In the genomic region with DNA sequence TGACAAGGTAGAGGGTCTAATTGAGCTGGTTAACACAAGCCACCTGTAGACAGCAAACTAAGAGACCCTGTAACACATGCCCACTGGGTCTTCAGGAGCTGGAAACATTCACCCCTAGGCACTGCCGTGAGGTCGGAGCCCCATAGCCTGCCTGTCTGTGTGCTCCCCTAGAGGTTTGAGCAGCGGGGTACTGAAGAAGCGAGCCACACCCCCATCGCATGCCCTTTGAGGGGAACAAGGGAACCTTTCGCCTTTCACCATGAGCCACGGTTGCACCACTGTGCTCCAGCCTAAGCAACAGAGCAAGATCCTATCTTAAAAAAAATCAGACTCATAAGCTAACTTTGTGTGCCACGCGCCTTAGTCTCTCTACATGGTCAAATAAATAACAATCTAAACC, we compare ENCODE assay signal across 30 cellular contexts.
"Had no signal": no experiment of that assay in that cellular context is flagged by ENCODE, and none has a peak within 500 bp of the region (broad histone marks: within the 10 kb centered on the region; RNA-seq: fewer than 3 reads in every experiment).

No MANE protein-coding gene starts in this region.

- H3K36me3 ChIP-seq: neural progenitor cell, neutrophil, pancreas, prostate gland, right atrium auricular region, right lobe of liver, sigmoid colon, suprapubic skin, tibial artery, transverse colon, upper lobe of right lung, uterus had no signal

- H3K4me2 ChIP-seq: neural progenitor cell had no signal

- H3K9me3 ChIP-seq: neutrophil, pancreas, prostate gland, right atrium auricular region, right lobe of liver, sigmoid colon, suprapubic skin, testis, tibial artery, transverse colon, upper lobe of right lung, uterus had no signal

- H3K4me3 Mint-ChIP-seq: naive thymus-derived CD4-positive, alpha-beta T cell; natural killer cell; nephron; neural progenitor cell; stimulated activated memory B cell treated with anti-CD40 and anti-IgM and Interleukin-4, amounts not matched to agents 10 μg/mL and 1 μg/mL and 100 μg/mL, for 72 hours; stimulated activated naive CD8-positive, alpha-beta T cell treated with anti-CD3 and anti-CD28 coated beads, Interleukin-15, amount 100 ng/mL, for 72 hours; type B pancreatic cell had no signal

- H3K27ac Mint-ChIP-seq: naive thymus-derived CD4-positive, alpha-beta T cell; natural killer cell; nephron; neural progenitor cell; stimulated activated memory B cell treated with anti-CD40 and anti-IgM and Interleukin-4, amounts not matched to agents 10 μg/mL and 1 μg/mL and 100 μg/mL, for 72 hours; stimulated activated naive CD8-positive, alpha-beta T cell treated with anti-CD3 and anti-CD28 coated beads, Interleukin-15, amount 100 ng/mL, for 72 hours; type B pancreatic cell had no signal

- H2AFZ ChIP-seq: neural progenitor cell had no signal

- H3K9me3 Mint-ChIP-seq: naive thymus-derived CD4-positive, alpha-beta T cell; natural killer cell; nephron; neural progenitor cell; stimulated activated memory B cell treated with anti-CD40 and anti-IgM and Interleukin-4, amounts not matched to agents 10 μg/mL and 1 μg/mL and 100 μg/mL, for 72 hours; stimulated activated naive CD8-positive, alpha-beta T cell treated with anti-CD3 and anti-CD28 coated beads, Interleukin-15, amount 100 ng/mL, for 72 hours; type B pancreatic cell had no signal

- H3K27ac ChIP-seq: neural progenitor cell, neutrophil, pancreas, prostate gland, right atrium auricular region, right lobe of liver, sigmoid colon, suprapubic skin, testis, tibial artery, transverse colon, upper lobe of right lung, uterus had no signal

- H3K27me3 ChIP-seq: neural progenitor cell, neutrophil, pancreas, right atrium auricular region, right lobe of liver, sigmoid colon, suprapubic skin, testis, tibial artery, transverse colon, upper lobe of right lung, uterus had no signal

- H3K4me3 ChIP-seq: neural progenitor cell, pancreas, prostate gland, right atrium auricular region, right lobe of liver, sigmoid colon, suprapubic skin, testis, tibial artery, transverse colon, upper lobe of right lung, uterus had no signal

- H3K27me3 Mint-ChIP-seq: stimulated activated memory B cell treated with anti-CD40 and anti-IgM and Interleukin-4, amounts not matched to agents 10 μg/mL and 1 μg/mL and 100 μg/mL, for 72 hours; stimulated activated naive CD8-positive, alpha-beta T cell treated with anti-CD3 and anti-CD28 coated beads, Interleukin-15, amount 100 ng/mL, for 72 hours; type B pancreatic cell had no signal

- DNase-seq: naive thymus-derived CD4-positive, alpha-beta T cell; natural killer cell; nucleus accumbens; pancreas; retina; right lobe of liver; sigmoid colon; small intestine; stimulated activated CD4-positive, alpha-beta T cell treated with anti-CD3 and anti-CD28 coated beads, Interleukin-12 subunit alpha, Interleukin-12 subunit beta, amount 100 ng/mL, for 4 hours; stimulated activated CD4-positive, alpha-beta T cell treated with anti-CD3 and anti-CD28 coated beads, Interleukin-1b, Interleukin-23, amount 100 ng/mL, for 48 hours; stimulated activated CD4-positive, alpha-beta T cell treated with anti-CD3 and anti-CD28 coated beads, Interleukin-4, amount 100 ng/mL, for 1 hour; stimulated activated CD4-positive, alpha-beta T cell treated with anti-CD3 and anti-CD28 coated beads, Interleukin-4, amount 100 ng/mL, for 4 hours; stimulated activated CD8-positive, alpha-beta memory T cell treated with anti-CD3 and anti-CD28 coated beads, Interleukin-4, amount 100 ng/mL, for 48 hours; stimulated activated naive CD4-positive, alpha-beta T cell; stimulated activated naive CD8-positive, alpha-beta T cell treated with anti-CD3 and anti-CD28 coated beads, Interleukin-15, amount 100 ng/mL, for 72 hours; stimulated activated naive CD8-positive, alpha-beta T cell treated with anti-CD3 and anti-CD28 coated beads, Interleukin-15, Interleukin-2, amounts not matched to agents 100 U/mL and 50 U/mL, for 24 hours; substantia nigra; testis; tibial artery; transverse colon; upper lobe of right lung; uterus had no signal

- H3K36me3 Mint-ChIP-seq: naive thymus-derived CD4-positive, alpha-beta T cell; natural killer cell; neural progenitor cell; stimulated activated memory B cell treated with anti-CD40 and anti-IgM and Interleukin-4, amounts not matched to agents 10 μg/mL and 1 μg/mL and 100 μg/mL, for 72 hours; type B pancreatic cell had no signal

- H3K9ac ChIP-seq: neural progenitor cell had no signal

- H3K4me1 ChIP-seq: neural progenitor cell, pancreas, prostate gland, right atrium auricular region, right lobe of liver, sigmoid colon, testis, tibial artery, upper lobe of right lung, uterus had no signal

- H3K4me1 Mint-ChIP-seq: naive thymus-derived CD4-positive, alpha-beta T cell; natural killer cell; neural progenitor cell; stimulated activated naive CD8-positive, alpha-beta T cell treated with anti-CD3 and anti-CD28 coated beads, Interleukin-15, amount 100 ng/mL, for 72 hours had no signal

- ATAC-seq: naive thymus-derived CD4-positive, alpha-beta T cell; natural killer cell; pancreas; right lobe of liver; stimulated activated memory B cell treated with anti-CD40 and anti-IgM and Interleukin-4, amounts not matched to agents 10 μg/mL and 1 μg/mL and 100 μg/mL, for 72 hours; stimulated activated naive CD8-positive, alpha-beta T cell treated with anti-CD3 and anti-CD28 coated beads, Interleukin-15, amount 100 ng/mL, for 72 hours; stimulated activated naive CD8-positive, alpha-beta T cell treated with anti-CD3 and anti-CD28 coated beads, Interleukin-15, Interleukin-2, amounts not matched to agents 100 U/mL and 50 U/mL, for 24 hours; upper lobe of right lung had no signal
